24 cellular contexts compared by ENCODE assay signal in the genomic region with DNA sequence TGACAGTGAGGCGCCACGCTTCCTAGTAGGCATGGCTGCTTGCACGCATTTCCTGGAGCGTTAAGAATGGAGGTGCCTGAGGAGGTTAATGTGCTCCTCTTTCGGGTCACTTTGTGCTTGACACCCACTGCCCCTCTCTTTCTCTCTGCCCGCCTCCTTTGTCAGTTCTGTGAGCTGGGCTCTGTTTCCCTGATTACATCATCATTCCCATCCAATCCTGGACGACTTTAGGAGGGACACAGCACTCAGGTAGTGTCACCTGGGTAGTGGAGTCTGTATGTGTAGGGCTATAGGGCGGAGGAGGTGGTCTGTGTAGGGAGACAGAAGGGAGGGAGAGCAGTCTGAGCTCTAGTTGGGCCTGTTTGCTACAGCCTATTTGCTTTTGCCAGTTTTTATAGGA.
DNase-seq lines count a peak whose midpoint lies in the region; ATAC-seq, FAIRE-seq and TF ChIP-seq lines count a peak whose summit lies in the region.
"Had no signal": no experiment of that assay in that cellular context is flagged by ENCODE, and none has a peak within 500 bp of the region (broad histone marks: within the 10 kb centered on the region; RNA-seq: fewer than 3 reads in every experiment).

No MANE protein-coding gene starts in this region.

- BruUV-seq in HepG2 (replicated peaks; lab: Mats Ljungman, UMichigan) = no TSS peak

- TF ChIP-seq RAD21 in HepG2 (CRISPR knock-in tag; IDR thresholded peaks at IDR 0.05) = no peak
- TF ChIP-seq RAD21 in H1 (IDR thresholded peaks at IDR 0.05 in 1 of 2, conservative IDR thresholded peaks at IDR 0.05 in 1 of 2; ENCODE audit: low read depth in 2 of 2, low read length in 2 of 2) = no peak

- no peak overlapping the region for H3K9ac ChIP-seq in HepG2 (ENCODE audit: insufficient read depth, low read depth, low read length)
- H3K9ac ChIP-seq in SK-N-MC (ENCODE audit: insufficient read length) = no peak overlapping the region
- no peak overlapping the region for H3K9ac ChIP-seq in H1 (replicated peaks in 1 of 4; ENCODE audit: extremely low read depth in 1 of 4, low read depth in 3 of 4, low read length in 3 of 4)

- H3K23ac ChIP-seq in H1 (ENCODE audit: insufficient read length) = no peak overlapping the region

- no peak for TF ChIP-seq CTCF in HepG2 (CRISPR knock-in tag; IDR thresholded peaks at IDR 0.05)
- TF ChIP-seq CTCF in right lobe of liver (IDR thresholded peaks at IDR 0.05) = no peak
- TF ChIP-seq CTCF in H1 (IDR thresholded peaks at IDR 0.05; ENCODE audit: control extremely low read depth in 1 of 3, insufficient read depth in 1 of 3, low read depth in 1 of 3, low read length in 3 of 3) = no peak
- TF ChIP-seq CTCF in GM13976 (IDR thresholded peaks at IDR 0.05; ENCODE audit: borderline replicate concordance, control extremely low read depth, extremely low read depth, insufficient read depth, missing control alignments) = no peak

- H4K8ac ChIP-seq in H1 (ENCODE audit: extremely low read depth, insufficient read depth, low read length) = no peak overlapping the region

- H3K27ac ChIP-seq in HepG2 (ENCODE audit: extremely low read length, insufficient read depth, low read length) = no peak overlapping the region
- H3K27ac ChIP-seq in right lobe of liver = no peak overlapping the region
- 0 out of 2 replicates have a peak overlapping the region, but pooled peaks have one; percentile 6 for H3K27ac ChIP-seq in SK-N-MC
- no peak overlapping the region for H3K27ac ChIP-seq in H1 (ENCODE audit: low read depth, low read length)
- H3K27ac ChIP-seq: A549, SJCRH30 had no signal

- H3K79me2 ChIP-seq in HepG2 (ENCODE audit: insufficient read depth, low read length) = peaks cover 17% of the 10 kb centered on the region
- H3K79me2 ChIP-seq in H1 (ENCODE audit: control insufficient read depth in 1 of 2, insufficient read depth in 2 of 2, low read length in 2 of 2) = peaks cover 92 to 100% of the 10 kb centered on the region in 2 experiments

- CTCF ChIA-PET in HepG2 (lab: Yijun Ruan, JAX; ENCODE audit: low intra/inter-chr PET ratio, low total read pairs) = no interaction called here
- CTCF ChIA-PET in H1 (lab: Charles Lee; ENCODE audit: partially characterized antibody) = interaction anchor here (0.6 kb wide), 1 partner anchor 120 kb away, joined by 3 read pairs; no protein-coding TSS in a partner anchor

- H2BK20ac ChIP-seq in H1 (ENCODE audit: low read length) = no peak overlapping the region

- no peaks in the 10 kb centered on the region for H3K4me1 ChIP-seq in HepG2 (ENCODE audit: insufficient read depth, low read length)
- H3K4me1 ChIP-seq in right lobe of liver = no peaks in the 10 kb centered on the region
- H3K4me1 ChIP-seq in H1 (replicated peaks in 1 of 4; ENCODE audit: control insufficient read depth in 3 of 4, insufficient read depth in 4 of 4, low read length in 3 of 4) = peaks cover 12 to 57% (median 26%) of the 10 kb centered on the region in 4 experiments
- H3K4me1 ChIP-seq: SJCRH30 had no signal

- 93% methylated on average over 8 of the region's 8 CpGs for WGBS in HepG2 (ENCODE audit: low lambda C conversion rate)
- 66% methylated on average over 5 of the region's 8 CpGs for WGBS in right lobe of liver (ENCODE audit: insufficient coverage, low coverage, low lambda C conversion rate, missing lambda C conversion rate)
- WGBS in H1 (ENCODE audit: extremely low coverage in 1 of 2, insufficient coverage in 1 of 2, insufficient read length in 1 of 2, insufficient replicate concordance in 2 of 2, low coverage in 1 of 2, low lambda C conversion rate in 2 of 2, missing lambda C conversion rate in 1 of 2), 2 experiments = 70% methylated on average over 8 of the region's 8 CpGs; no CpG with 5 or more reads in 1 of the 2 experiments

- ATAC-seq in HepG2 (no peak), right lobe of liver (no peak), HG02678 (IDR thresholded peaks at IDR 0.05; ENCODE audit: unreplicated experiment) (no peak)
- ATAC-seq: A549, PC-3 had no signal

- H3K36me3 ChIP-seq in HepG2 (replicated peaks in 1 of 2; ENCODE audit: control insufficient read depth in 1 of 2, insufficient read depth in 2 of 2, low read length in 2 of 2) (no peaks in the 10 kb centered on the region), right lobe of liver (no peaks in the 10 kb centered on the region), SK-N-MC (ENCODE audit: insufficient read depth, low read length) (0 out of 2 replicates have a peak, but pooled peaks cover 3% of the 10 kb centered on the region), H1 (ENCODE audit: control insufficient read depth in 2 of 4, insufficient read depth in 4 of 4, low read length in 3 of 4) (no peaks in the 10 kb centered on the region)
- H3K36me3 ChIP-seq: BE2C, MG63, SJCRH30 had no signal

- no peak overlapping the region for H3K56ac ChIP-seq in H1 (replicated peaks; ENCODE audit: insufficient read length, low read depth, low read length)

- DNase-seq in HepG2 (ENCODE audit: low spot score) (no peak), right lobe of liver (no peak), SK-N-MC (ENCODE audit: low read depth, low spot score) (no peak), H1 (ENCODE audit: low read depth in 1 of 2, low spot score in 2 of 2) (no peak), SHP77 treated with DMSO at 0.1 percent for 48 hours (lab: John Stamatoyannopoulos, UW) (no peak), GM13976 (ENCODE audit: low spot score) (no peak)
- DNase-seq: BE2C; CD4-positive, CD25-positive, alpha-beta regulatory T cell; DMS153; DND-41; H7; KBM-7; MG63; NCI-H1930; NCI-H2107; NCI-H446 treated with DMSO at 0.1 percent for 48 hours; NCI-H526; NCI-H82; NK-92 treated with Interleukin-12 subunit alpha and Interleukin-12 subunit beta, amount 100 ng/mL, for 24 hours; PC-3; SJCRH30 had no signal

- no peak overlapping the region for H2BK120ac ChIP-seq in H1 (replicated peaks; ENCODE audit: low read depth, low read length)

- H2BK12ac ChIP-seq in H1 (ENCODE audit: low read depth, low read length) = 0 out of 2 replicates have a peak overlapping the region, but pooled peaks have one; percentile 6

- POLR2A ChIA-PET in HepG2 (lab: Yijun Ruan, JAX) = no interaction called here
- POLR2A ChIA-PET in H1 (lab: Charles Lee; ENCODE audit: partially characterized antibody) = interaction anchor here (0.6 to 0.8 kb wide), 5 partner anchors 11 to 196 kb away, joined by 3 to 5 read pairs (median 3); no protein-coding TSS in a partner anchor

- no peak overlapping the region for H3K18ac ChIP-seq in H1 (ENCODE audit: extremely low read depth, low read length)

- H4K20me1 ChIP-seq in HepG2 (ENCODE audit: insufficient read depth, low read length) (no peaks in the 10 kb centered on the region; the same call in 1 of the 2 replicates), H1 (replicated peaks in 1 of 2; ENCODE audit: control insufficient read depth in 1 of 2, insufficient read depth in 2 of 2, low read length in 2 of 2) (peaks cover 55 to 74% of the 10 kb centered on the region in 2 experiments)

- TF ChIP-seq EP300 in HepG2 (IDR thresholded peaks at IDR 0.05; ENCODE audit: low read depth in 2 of 2, low read length in 2 of 2) (no peak), HepG2 (CRISPR knock-in tag; IDR thresholded peaks at IDR 0.05; ENCODE audit: borderline replicate concordance) (no peak), H1 (IDR thresholded peaks at IDR 0.05; ENCODE audit: borderline replicate concordance in 1 of 2, low read depth in 2 of 2, low read length in 2 of 2) (no peak)

- no peak overlapping the region for H3K4me3 ChIP-seq in HepG2 (replicated peaks in 1 of 3; ENCODE audit: insufficient read depth in 1 of 3, low read depth in 2 of 3, low read length in 3 of 3)
- H3K4me3 ChIP-seq in right lobe of liver = no peak overlapping the region
- no peak overlapping the region for H3K4me3 ChIP-seq in SK-N-MC
- H3K4me3 ChIP-seq in H1 (ENCODE audit: extremely low read depth in 1 of 4, insufficient read depth in 2 of 4, low read depth in 3 of 4, low read length in 4 of 4) = no peak overlapping the region
- H3K4me3 ChIP-seq: A549, MG63, SJCRH30 had no signal

- no peak for FAIRE-seq in HepG2 (lab: Jason Lieb, UNC)
- no peak for FAIRE-seq in H1 (lab: Jason Lieb, UNC)
- FAIRE-seq: A549, GM18507 had no signal

- no peak overlapping the region for H2AK5ac ChIP-seq in H1 (ENCODE audit: low read depth, low read length)

- H3K9me3 ChIP-seq in HepG2 (ENCODE audit: low read length) = no peaks in the 10 kb centered on the region
- no peaks in the 10 kb centered on the region for H3K9me3 ChIP-seq in right lobe of liver
- H3K9me3 ChIP-seq in SK-N-MC (ENCODE audit: low read depth, low read length) = no peaks in the 10 kb centered on the region
- H3K9me3 ChIP-seq in H1 (ENCODE audit: insufficient read depth in 2 of 2, low read depth in 1 of 2, low read length in 1 of 2) = no peaks in the 10 kb centered on the region
- H3K9me3 ChIP-seq: A549, BE2C, MG63, SJCRH30 had no signal

- intact Hi-C loops in HepG2 (cut with micrococcal nuclease; ENCODE audit: unreplicated experiment) (no loop called here), right lobe of liver (cut with DNase I) (no loop called here)

- H4K91ac ChIP-seq in H1 (replicated peaks; ENCODE audit: insufficient read length, low read length) = no peak overlapping the region

- no peak overlapping the region for H4K5ac ChIP-seq in H1 (ENCODE audit: insufficient read length, low read depth, low read length)

- H3K23me2 ChIP-seq in H1 (ENCODE audit: low read depth, low read length) = no peaks in the 10 kb centered on the region

- H2BK15ac ChIP-seq in H1 (ENCODE audit: low read length) = no peak overlapping the region

- 0 out of 2 replicates have a peak overlapping the region, but pooled peaks have one; percentile 19 for H2BK5ac ChIP-seq in H1 (ENCODE audit: low read depth, low read length)

- H3K4ac ChIP-seq in H1 (replicated peaks; ENCODE audit: insufficient read length, low read depth, low read length) = no peak overlapping the region

- H3K4me2 ChIP-seq in HepG2 (ENCODE audit: low read depth, low read length) (no peak overlapping the region), H1 (ENCODE audit: insufficient read depth in 1 of 2, low read depth in 2 of 2, low read length in 2 of 2) (peak overlapping the region in 1 of 2 experiments; percentile 24; a peak in 1 of 4 replicates)
- H3K4me2 ChIP-seq: A549 had no signal

- H2AFZ ChIP-seq in HepG2 (ENCODE audit: low read length) (no peak overlapping the region), H1 (ENCODE audit: low read length) (no peak overlapping the region)

- no peaks in the 10 kb centered on the region for H3K27me3 ChIP-seq in HepG2 (ENCODE audit: control insufficient read depth in 1 of 2, insufficient read depth in 2 of 2, low read length in 2 of 2)
- H3K27me3 ChIP-seq in right lobe of liver = no peaks in the 10 kb centered on the region
- no peaks in the 10 kb centered on the region for H3K27me3 ChIP-seq in H1 (replicated peaks in 1 of 4; ENCODE audit: control insufficient read depth in 3 of 4, extremely low read depth in 1 of 4, insufficient read depth in 3 of 4, low read length in 3 of 4)
- H3K27me3 ChIP-seq: BE2C, MG63, SJCRH30 had no signal

- TF ChIP-seq POLR2A in HepG2 (IDR thresholded peaks at IDR 0.05; ENCODE audit: insufficient read depth in 1 of 2, low read depth in 2 of 2, low read length in 2 of 2) (no peak), right lobe of liver (IDR thresholded peaks at IDR 0.05) (no peak), H1 (IDR thresholded peaks at IDR 0.05; ENCODE audit: control extremely low read depth in 1 of 2, low read depth in 2 of 2, low read length in 2 of 2) (no peak; a peak in 1 of 3 replicates)

- in situ Hi-C loops in HepG2 (cut with HindIII; ENCODE audit: extremely low pct_ligation_motif_present, low pct_unique_long_range_greater_than_20kb) = loop anchor here (10.0 kb wide), 1 partner anchor 1168 kb away; no protein-coding TSS in a partner anchor
- in situ Hi-C loops in GM13976 (cut with MboI; ENCODE audit: low sequenced_read_pairs, unreplicated experiment) = loop anchor here (25.0 kb wide), 1 partner anchor 1170 kb away; no protein-coding TSS in a partner anchor

- no peak overlapping the region for H3K14ac ChIP-seq in H1 (ENCODE audit: insufficient read length)

- H3K79me1 ChIP-seq in H1 (ENCODE audit: low read depth, low read length) = peaks cover 7% of the 10 kb centered on the region; the same call in 1 of the 2 replicates

Comparison
In these comparisons a context has a peak if more than half of its experiments do, and no peak if none do; other contexts are left out.
1. Of the 41 proteins assayed by ChIP-seq in both HepG2 and H1: peak only in HepG2: none; only in H1: ATF2, CEBPB and POLR2AphosphoS5; in both: none; in neither: 37; mixed calls (peak in some experiments, not most) for 1.